1 cellular context compared by ENCODE assay signal in genomic region chr10:117184296-117184695, GRCh38.
TF ChIP-seq lines count a peak whose summit lies in the region.

No MANE protein-coding gene starts in this region.

TF ChIP-seq in HepG2, 621 proteins besides CTCF, POLR2A, EP300 and RAD21:
- TF ChIP-seq ZKSCAN5 (CRISPR knock-in tag; IDR thresholded peaks at IDR 0.05) (no peak), ZNF781 (CRISPR knock-in tag; IDR thresholded peaks at IDR 0.05; ENCODE audit: borderline replicate concordance, not compliant biosample characterization) (no peak), FOSL2 (CRISPR knock-in tag; IDR thresholded peaks at IDR 0.05) (no peak), EZH2 (conservative IDR thresholded peaks at IDR 0.05; ENCODE audit: low read depth, low read length) (no peak)
- TF ChIP-seq, protein P1, sequence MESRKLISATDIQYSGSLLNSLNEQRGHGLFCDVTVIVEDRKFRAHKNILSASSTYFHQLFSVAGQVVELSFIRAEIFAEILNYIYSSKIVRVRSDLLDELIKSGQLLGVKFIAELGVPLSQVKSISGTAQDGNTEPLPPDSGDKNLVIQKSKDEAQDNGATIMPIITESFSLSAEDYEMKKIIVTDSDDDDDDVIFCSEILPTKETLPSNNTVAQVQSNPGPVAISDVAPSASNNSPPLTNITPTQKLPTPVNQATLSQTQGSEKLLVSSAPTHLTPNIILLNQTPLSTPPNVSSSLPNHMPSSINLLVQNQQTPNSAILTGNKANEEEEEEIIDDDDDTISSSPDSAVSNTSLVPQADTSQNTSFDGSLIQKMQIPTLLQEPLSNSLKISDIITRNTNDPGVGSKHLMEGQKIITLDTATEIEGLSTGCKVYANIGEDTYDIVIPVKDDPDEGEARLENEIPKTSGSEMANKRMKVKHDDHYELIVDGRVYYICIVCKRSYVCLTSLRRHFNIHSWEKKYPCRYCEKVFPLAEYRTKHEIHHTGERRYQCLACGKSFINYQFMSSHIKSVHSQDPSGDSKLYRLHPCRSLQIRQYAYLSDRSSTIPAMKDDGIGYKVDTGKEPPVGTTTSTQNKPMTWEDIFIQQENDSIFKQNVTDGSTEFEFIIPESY (CRISPR knock-in tag; IDR thresholded peaks at IDR 0.05): peak; percentile 54; the same call in 1 of the 2 replicates
- TF ChIP-seq, protein P2, sequence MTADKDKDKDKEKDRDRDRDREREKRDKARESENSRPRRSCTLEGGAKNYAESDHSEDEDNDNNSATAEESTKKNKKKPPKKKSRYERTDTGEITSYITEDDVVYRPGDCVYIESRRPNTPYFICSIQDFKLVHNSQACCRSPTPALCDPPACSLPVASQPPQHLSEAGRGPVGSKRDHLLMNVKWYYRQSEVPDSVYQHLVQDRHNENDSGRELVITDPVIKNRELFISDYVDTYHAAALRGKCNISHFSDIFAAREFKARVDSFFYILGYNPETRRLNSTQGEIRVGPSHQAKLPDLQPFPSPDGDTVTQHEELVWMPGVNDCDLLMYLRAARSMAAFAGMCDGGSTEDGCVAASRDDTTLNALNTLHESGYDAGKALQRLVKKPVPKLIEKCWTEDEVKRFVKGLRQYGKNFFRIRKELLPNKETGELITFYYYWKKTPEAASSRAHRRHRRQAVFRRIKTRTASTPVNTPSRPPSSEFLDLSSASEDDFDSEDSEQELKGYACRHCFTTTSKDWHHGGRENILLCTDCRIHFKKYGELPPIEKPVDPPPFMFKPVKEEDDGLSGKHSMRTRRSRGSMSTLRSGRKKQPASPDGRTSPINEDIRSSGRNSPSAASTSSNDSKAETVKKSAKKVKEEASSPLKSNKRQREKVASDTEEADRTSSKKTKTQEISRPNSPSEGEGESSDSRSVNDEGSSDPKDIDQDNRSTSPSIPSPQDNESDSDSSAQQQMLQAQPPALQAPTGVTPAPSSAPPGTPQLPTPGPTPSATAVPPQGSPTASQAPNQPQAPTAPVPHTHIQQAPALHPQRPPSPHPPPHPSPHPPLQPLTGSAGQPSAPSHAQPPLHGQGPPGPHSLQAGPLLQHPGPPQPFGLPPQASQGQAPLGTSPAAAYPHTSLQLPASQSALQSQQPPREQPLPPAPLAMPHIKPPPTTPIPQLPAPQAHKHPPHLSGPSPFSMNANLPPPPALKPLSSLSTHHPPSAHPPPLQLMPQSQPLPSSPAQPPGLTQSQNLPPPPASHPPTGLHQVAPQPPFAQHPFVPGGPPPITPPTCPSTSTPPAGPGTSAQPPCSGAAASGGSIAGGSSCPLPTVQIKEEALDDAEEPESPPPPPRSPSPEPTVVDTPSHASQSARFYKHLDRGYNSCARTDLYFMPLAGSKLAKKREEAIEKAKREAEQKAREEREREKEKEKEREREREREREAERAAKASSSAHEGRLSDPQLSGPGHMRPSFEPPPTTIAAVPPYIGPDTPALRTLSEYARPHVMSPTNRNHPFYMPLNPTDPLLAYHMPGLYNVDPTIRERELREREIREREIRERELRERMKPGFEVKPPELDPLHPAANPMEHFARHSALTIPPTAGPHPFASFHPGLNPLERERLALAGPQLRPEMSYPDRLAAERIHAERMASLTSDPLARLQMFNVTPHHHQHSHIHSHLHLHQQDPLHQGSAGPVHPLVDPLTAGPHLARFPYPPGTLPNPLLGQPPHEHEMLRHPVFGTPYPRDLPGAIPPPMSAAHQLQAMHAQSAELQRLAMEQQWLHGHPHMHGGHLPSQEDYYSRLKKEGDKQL (CRISPR knock-in tag; IDR thresholded peaks at IDR 0.05; ENCODE audit: low read depth): no peak
